In genomic region chr21:17351766-17352165, GRCh38 we compare ENCODE assay signal across 27 cellular contexts.
"Had no signal": no experiment of that assay in that cellular context is flagged by ENCODE, and none has a peak within 500 bp of the region (broad histone marks: within the 10 kb centered on the region; RNA-seq: fewer than 3 reads in every experiment).

No MANE protein-coding gene starts in this region.

- H3K27me3 Mint-ChIP-seq: activated CD4-positive, alpha-beta memory T cell treated with anti-CD3 and anti-CD28 coated beads, Interleukin-2, amount 10 ng/mL, durations not matched to agents 7 days and 5 days; activated CD4-positive, alpha-beta T cell treated with anti-CD3 and anti-CD28 coated beads, Interleukin-2, amount 10 ng/mL, durations not matched to agents 7 days and 5 days; activated naive CD4-positive, alpha-beta T cell treated with anti-CD3 and anti-CD28 coated beads, Interleukin-2, amount 10 ng/mL, durations not matched to agents 7 days and 5 days; effector memory CD8-positive, alpha-beta T cell; natural killer cell treated with Interleukin-12 subunit alpha and Interleukin-12 subunit beta and Interleukin-15 and Interleukin-18, amount 100 ng/mL, for 72 hours had no signal

- H3K36me3 Mint-ChIP-seq: activated naive CD4-positive, alpha-beta T cell treated with anti-CD3 and anti-CD28 coated beads, Interleukin-2, amount 10 ng/mL, durations not matched to agents 7 days and 5 days; activated naive CD8-positive, alpha-beta T cell treated with anti-CD3 and anti-CD28 coated beads, Interleukin-2, amount 10 ng/mL, durations not matched to agents 7 days and 5 days; brain had no signal

- ATAC-seq: effector memory CD8-positive, alpha-beta T cell; foreskin keratinocyte; mucosa of descending colon; natural killer cell treated with Interleukin-12 subunit alpha and Interleukin-12 subunit beta and Interleukin-15 and Interleukin-18, amount 100 ng/mL, for 72 hours; right cardiac atrium; upper lobe of right lung had no signal

- DNase-seq: activated CD4-positive, alpha-beta memory T cell treated with anti-CD3 and anti-CD28 coated beads, Interleukin-2, amount 10 ng/mL, durations not matched to agents 7 days and 5 days; activated CD4-positive, alpha-beta T cell treated with anti-CD3 and anti-CD28 coated beads for 1 hour; activated CD4-positive, alpha-beta T cell treated with anti-CD3 and anti-CD28 coated beads, Interleukin-2, amount 10 ng/mL, durations not matched to agents 7 days and 5 days; activated CD8-positive, alpha-beta memory T cell treated with anti-CD3 and anti-CD28 coated beads, Interleukin-2, amount 50 U/mL, for 48 hours; activated gamma-delta T cell; activated naive CD4-positive, alpha-beta T cell treated with anti-CD3 and anti-CD28 coated beads, Interleukin-2, amount 10 ng/mL, durations not matched to agents 7 days and 5 days; activated naive CD8-positive, alpha-beta T cell treated with anti-CD3 and anti-CD28 coated beads, Interleukin-2, amount 10 ng/mL, durations not matched to agents 7 days and 5 days; activated T-cell treated with anti-CD3 and anti-CD28 coated beads, Interleukin-2, amount 50 U/mL, for 24 hours; effector memory CD8-positive, alpha-beta T cell; foreskin keratinocyte; islet precursor cell; left ventricle myocardium inferior; mucosa of descending colon; right cardiac atrium; spleen; stimulated activated naive CD4-positive, alpha-beta T cell; T1000; tibial artery; upper lobe of right lung had no signal

- H3K36me3 ChIP-seq: ascending aorta, cardiac muscle cell, esophagus muscularis mucosa, left ventricle myocardium inferior, spleen, suprapubic skin, tibial artery, upper lobe of right lung had no signal

- H3K4me1 Mint-ChIP-seq: activated CD4-positive, alpha-beta memory T cell treated with anti-CD3 and anti-CD28 coated beads, Interleukin-2, amount 10 ng/mL, durations not matched to agents 7 days and 5 days; activated CD4-positive, alpha-beta T cell treated with anti-CD3 and anti-CD28 coated beads, Interleukin-2, amount 10 ng/mL, durations not matched to agents 7 days and 5 days; activated naive CD4-positive, alpha-beta T cell treated with anti-CD3 and anti-CD28 coated beads, Interleukin-2, amount 10 ng/mL, durations not matched to agents 7 days and 5 days; activated naive CD8-positive, alpha-beta T cell treated with anti-CD3 and anti-CD28 coated beads, Interleukin-2, amount 10 ng/mL, durations not matched to agents 7 days and 5 days had no signal

- H3K4me3 Mint-ChIP-seq: activated CD4-positive, alpha-beta memory T cell treated with anti-CD3 and anti-CD28 coated beads, Interleukin-2, amount 10 ng/mL, durations not matched to agents 7 days and 5 days; activated CD4-positive, alpha-beta T cell treated with anti-CD3 and anti-CD28 coated beads, Interleukin-2, amount 10 ng/mL, durations not matched to agents 7 days and 5 days; activated naive CD4-positive, alpha-beta T cell treated with anti-CD3 and anti-CD28 coated beads, Interleukin-2, amount 10 ng/mL, durations not matched to agents 7 days and 5 days; activated naive CD8-positive, alpha-beta T cell treated with anti-CD3 and anti-CD28 coated beads, Interleukin-2, amount 10 ng/mL, durations not matched to agents 7 days and 5 days; activated T-cell treated with anti-CD3 and anti-CD28 coated beads, Interleukin-2, amount 50 U/mL, for 24 hours; brain; effector memory CD8-positive, alpha-beta T cell; natural killer cell treated with Interleukin-12 subunit alpha and Interleukin-12 subunit beta and Interleukin-15 and Interleukin-18, amount 100 ng/mL, for 72 hours had no signal

- H3K4me1 ChIP-seq: ascending aorta, esophagus muscularis mucosa, foreskin keratinocyte, left ventricle myocardium inferior, spleen, suprapubic skin, tibial artery, upper lobe of right lung had no signal

- H3K27ac Mint-ChIP-seq: activated CD4-positive, alpha-beta memory T cell treated with anti-CD3 and anti-CD28 coated beads, Interleukin-2, amount 10 ng/mL, durations not matched to agents 7 days and 5 days; activated CD4-positive, alpha-beta T cell treated with anti-CD3 and anti-CD28 coated beads, Interleukin-2, amount 10 ng/mL, durations not matched to agents 7 days and 5 days; activated naive CD4-positive, alpha-beta T cell treated with anti-CD3 and anti-CD28 coated beads, Interleukin-2, amount 10 ng/mL, durations not matched to agents 7 days and 5 days; activated naive CD8-positive, alpha-beta T cell treated with anti-CD3 and anti-CD28 coated beads, Interleukin-2, amount 10 ng/mL, durations not matched to agents 7 days and 5 days; activated T-cell treated with anti-CD3 and anti-CD28 coated beads, Interleukin-2, amount 50 U/mL, for 24 hours; brain; effector memory CD8-positive, alpha-beta T cell; natural killer cell treated with Interleukin-12 subunit alpha and Interleukin-12 subunit beta and Interleukin-15 and Interleukin-18, amount 100 ng/mL, for 72 hours had no signal

- H3K27ac ChIP-seq: ascending aorta, cardiac muscle cell, coronary artery, esophagus muscularis mucosa, foreskin keratinocyte, left ventricle myocardium inferior, spleen, suprapubic skin, tibial artery, upper lobe of right lung had no signal

- H3K4me3 ChIP-seq: ascending aorta, cardiac muscle cell, coronary artery, esophagus muscularis mucosa, left ventricle myocardium inferior, lung, mucosa of descending colon, spleen, suprapubic skin, tibial artery, upper lobe of right lung had no signal

- H3K27me3 ChIP-seq: ascending aorta, cardiac muscle cell, foreskin keratinocyte, spleen, suprapubic skin, tibial artery, upper lobe of right lung had no signal

- H3K9me3 Mint-ChIP-seq: activated naive CD8-positive, alpha-beta T cell treated with anti-CD3 and anti-CD28 coated beads, Interleukin-2, amount 10 ng/mL, durations not matched to agents 7 days and 5 days; activated T-cell treated with anti-CD3 and anti-CD28 coated beads, Interleukin-2, amount 50 U/mL, for 24 hours had no signal
